8 cellular contexts compared by ENCODE assay signal in the genomic region with DNA sequence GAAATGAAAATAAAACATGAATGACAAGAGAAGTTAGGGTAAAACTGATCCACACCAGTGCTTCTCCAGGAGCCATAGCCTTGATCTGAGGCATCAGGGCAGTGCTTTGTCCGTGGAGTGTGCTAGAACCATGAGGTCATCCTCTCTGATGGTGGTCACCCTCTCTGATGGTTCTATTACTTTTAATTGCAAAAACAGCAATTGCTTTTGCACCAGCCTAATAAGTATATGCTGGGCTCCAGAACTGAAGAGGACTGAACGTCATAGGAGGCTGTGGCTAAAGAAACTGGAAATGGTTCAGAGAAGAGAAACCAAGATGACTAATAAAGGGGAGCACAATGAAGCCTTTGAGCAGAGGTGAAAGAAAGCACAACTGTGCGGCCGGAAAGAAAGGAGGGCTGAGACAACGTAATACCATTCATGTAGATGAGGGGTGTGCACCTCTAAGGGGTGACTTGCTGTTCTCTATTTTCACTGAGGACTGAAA. TPM values are rescaled to one million over a fixed set of nuclear protein-coding genes. Genes with fewer than 3 reads are reported as not detected.
DNase-seq lines count a peak whose midpoint lies in the region; ATAC-seq and TF ChIP-seq lines count a peak whose summit lies in the region.

No MANE protein-coding gene starts in this region.

- H2AFZ ChIP-seq in ACC112 (ENCODE audit: low read length, unreplicated experiment), result peak overlapping the region; percentile 32

- TF ChIP-seq CTCF in colonic mucosa (IDR thresholded peaks at IDR 0.05) (no peak), tibial artery (IDR thresholded peaks at IDR 0.05) (no peak)

- H3K9ac ChIP-seq in colonic mucosa (ENCODE audit: low read depth in 2 of 2, low read length in 2 of 2), result no peak overlapping the region

- no peaks in the 10 kb centered on the region for H3K79me2 ChIP-seq in ACC112 (ENCODE audit: control insufficient read depth, insufficient read depth, low read length, unreplicated experiment)

- H3K9me3 ChIP-seq in colonic mucosa, result no peaks in the 10 kb centered on the region
- no peaks in the 10 kb centered on the region for H3K9me3 ChIP-seq in tibial artery

- intact Hi-C loops in colonic mucosa (cut with DNase I) (no loop called here), tibial artery (cut with DNase I; ENCODE audit: low total_unique reads) (no loop called here)

- peaks cover 6% of the 10 kb centered on the region for H3K27me3 ChIP-seq in ACC112 (ENCODE audit: insufficient read depth, low read length)
- no peaks in the 10 kb centered on the region for H3K27me3 ChIP-seq in colonic mucosa
- peaks cover 0 to 2% of the 10 kb centered on the region in 2 donors for H3K27me3 ChIP-seq in tibial artery

- no peaks in the 10 kb centered on the region for H3K36me3 ChIP-seq in ACC112 (ENCODE audit: insufficient read depth, low read length)
- H3K36me3 ChIP-seq in colonic mucosa, result no peaks in the 10 kb centered on the region
- no peaks in the 10 kb centered on the region for H3K36me3 ChIP-seq in tibial artery

- H3K27ac ChIP-seq in ACC112 (ENCODE audit: low read depth, low read length) (no peak overlapping the region), colonic mucosa (no peak overlapping the region), tibial artery (no peak overlapping the region)

- H3K4me1 ChIP-seq in ACC112 (ENCODE audit: control insufficient read depth, insufficient read depth, low read length, unreplicated experiment), result no peaks in the 10 kb centered on the region
- no peaks in the 10 kb centered on the region for H3K4me1 ChIP-seq in colonic mucosa
- no peaks in the 10 kb centered on the region for H3K4me1 ChIP-seq in tibial artery

- ATAC-seq in GM19395 (IDR thresholded peaks at IDR 0.05; ENCODE audit: unreplicated experiment) (peak; percentile 98), HG03432 (IDR thresholded peaks at IDR 0.05; ENCODE audit: unreplicated experiment) (peak; percentile 97)

- H3K4me3 ChIP-seq in ACC112 (ENCODE audit: low read depth, low read length), result no peak overlapping the region
- no peak overlapping the region for H3K4me3 ChIP-seq in colonic mucosa
- H3K4me3 ChIP-seq in tibial artery, result no peak overlapping the region

- DNase-seq in activated CD4-positive, alpha-beta T cell treated with anti-CD3 and anti-CD28 coated beads, Interleukin-2, amount 50 U/mL, for 48 hours, result peak; percentile 53 to 64
- DNase-seq in foreskin melanocyte, result peak; percentile 94
- peak; percentile 7 to 16 for DNase-seq in stimulated activated CD8-positive, alpha-beta memory T cell treated with anti-CD3 and anti-CD28 coated beads, Interleukin-15, amount 100 ng/mL, for 4 hours (ENCODE audit: low read depth in 2 of 2)
- DNase-seq in colonic mucosa, result no peak
- DNase-seq in tibial artery, result no peak

RNA-seq across cellular contexts. Expression of a gene that starts 17.0 kb away (rescaled TPM):
- total RNA-seq in colonic mucosa, result 1 to 10 TPM; 1.5 to 3.5 TPM

Comparison
In these comparisons a context has a peak if more than half of its experiments do, and no peak if none do; other contexts are left out.
1. DNase-seq: peak in activated CD4-positive, alpha-beta T cell treated with anti-CD3 and anti-CD28 coated beads, Interleukin-2, amount 50 U/mL, for 48 hours (2 of 2), foreskin melanocyte (single experiment) and stimulated activated CD8-positive, alpha-beta memory T cell treated with anti-CD3 and anti-CD28 coated beads, Interleukin-15, amount 100 ng/mL, for 4 hours (2 of 2); none in colonic mucosa (single experiment) and tibial artery (0 of 2).